In genomic region chr2:9555338-9556120, GRCh38 we compare ENCODE assay signal across 1 cellular context.
TF ChIP-seq lines count a peak whose summit lies in the region.

ADAM17 (minus strand) TSS chr2:9555830; CDS start chr2:9555605, 225 bp downstream.

TF ChIP-seq in HepG2, 621 proteins besides CTCF, POLR2A, EP300 and RAD21 (continued from another document and continues in another):
- TF ChIP-seq ZNF451 (CRISPR knock-in tag; IDR thresholded peaks at IDR 0.05) (peak; percentile 88), ZNF577 (CRISPR knock-in tag; IDR thresholded peaks at IDR 0.05; ENCODE audit: borderline replicate concordance, low read depth) (0 out of 2 replicates have a peak, but pooled peaks have one; percentile 35), ZNF3 (CRISPR knock-in tag; IDR thresholded peaks at IDR 0.05) (0 out of 2 replicates have a peak, but pooled peaks have one; percentile 18), ATRX (CRISPR knock-in tag; IDR thresholded peaks at IDR 0.05; ENCODE audit: borderline replicate concordance) (no peak), ZNF879 (CRISPR knock-in tag; IDR thresholded peaks at IDR 0.05) (peak; percentile 61; the same call in 1 of the 2 replicates), FOXA3 (CRISPR knock-in tag; IDR thresholded peaks at IDR 0.05) (peak; percentile 54), SRSF1 (optimal IDR thresholded peaks at IDR 0.05; ENCODE audit: low read depth, low read length) (peak; percentile 81), YEATS2 (CRISPR knock-in tag; IDR thresholded peaks at IDR 0.05; ENCODE audit: borderline replicate concordance) (peak; percentile 83), ONECUT2 (CRISPR knock-in tag; IDR thresholded peaks at IDR 0.05) (no peak), KLF6 (CRISPR knock-in tag; IDR thresholded peaks at IDR 0.05) (peak; percentile 92), ATF1 (CRISPR knock-in tag; IDR thresholded peaks at IDR 0.05) (no peak; the same call in 1 of the 2 replicates), ZNF737 (CRISPR knock-in tag; IDR thresholded peaks at IDR 0.05; ENCODE audit: borderline replicate concordance) (0 out of 2 replicates have a peak, but pooled peaks have one; percentile 17), SSRP1 (CRISPR knock-in tag; IDR thresholded peaks at IDR 0.05) (no peak; the same call in 1 of the 2 replicates), NFKBIZ (CRISPR knock-in tag; IDR thresholded peaks at IDR 0.05) (no peak; the same call in 1 of the 2 replicates), ZNF605 (CRISPR knock-in tag; IDR thresholded peaks at IDR 0.05) (peak; percentile 83), ZNF20 (CRISPR knock-in tag; IDR thresholded peaks at IDR 0.05) (peak; percentile 95), ZNF432 (CRISPR knock-in tag; IDR thresholded peaks at IDR 0.05; ENCODE audit: borderline replicate concordance) (no peak), ZNF317 (CRISPR knock-in tag; IDR thresholded peaks at IDR 0.05) (peak; percentile 80), ZKSCAN8 (CRISPR knock-in tag; IDR thresholded peaks at IDR 0.05; ENCODE audit: borderline replicate concordance) (no peak), HDAC6 (IDR thresholded peaks at IDR 0.05; ENCODE audit: low read depth, low read length) (no peak), ZBTB14 (CRISPR knock-in tag; IDR thresholded peaks at IDR 0.05) (no peak), ZNF792 (CRISPR knock-in tag; IDR thresholded peaks at IDR 0.05) (no peak), ZNF333 (CRISPR knock-in tag; IDR thresholded peaks at IDR 0.05; ENCODE audit: borderline replicate concordance) (peak; percentile 92; the same call in 1 of the 2 replicates), ZSCAN9 (CRISPR knock-in tag; IDR thresholded peaks at IDR 0.05; ENCODE audit: borderline replicate concordance) (peak; percentile 47; the same call in 1 of the 2 replicates), HNF4G (IDR thresholded peaks at IDR 0.05; ENCODE audit: borderline replicate concordance, low read depth, low read length) (peak; percentile 49; the same call in 1 of the 2 replicates), HNF4G (CRISPR knock-in tag; IDR thresholded peaks at IDR 0.05; ENCODE audit: borderline replicate concordance, low read depth) (peak; percentile 81), NCOR1 (IDR thresholded peaks at IDR 0.05; ENCODE audit: borderline replicate concordance, low read length) (no peak; the same call in 1 of the 2 replicates), IRF1 (CRISPR knock-in tag; IDR thresholded peaks at IDR 0.05; ENCODE audit: low read depth) (no peak), ZBTB20 (CRISPR knock-in tag; IDR thresholded peaks at IDR 0.05; ENCODE audit: borderline replicate concordance, low read depth) (peak; percentile 78; the same call in 1 of the 2 replicates), ZNF281 (CRISPR knock-in tag; IDR thresholded peaks at IDR 0.05; ENCODE audit: borderline replicate concordance) (peak; percentile 35; the same call in 1 of the 2 replicates), SETDB1 (CRISPR knock-in tag; IDR thresholded peaks at IDR 0.05; ENCODE audit: borderline replicate concordance) (0 out of 2 replicates have a peak, but pooled peaks have one; percentile 57), CHD2 (IDR thresholded peaks at IDR 0.05; ENCODE audit: low read depth, low read length) (no peak), DBP (CRISPR knock-in tag; IDR thresholded peaks at IDR 0.05; ENCODE audit: not compliant biosample characterization) (no peak), MATR3 (CRISPR knock-in tag; IDR thresholded peaks at IDR 0.05) (no peak), NFE2 (CRISPR knock-in tag; IDR thresholded peaks at IDR 0.05) (no peak), TCF7L2 (IDR thresholded peaks at IDR 0.05; ENCODE audit: low read depth, low read length) (no peak)
- TF ChIP-seq, protein P1, sequence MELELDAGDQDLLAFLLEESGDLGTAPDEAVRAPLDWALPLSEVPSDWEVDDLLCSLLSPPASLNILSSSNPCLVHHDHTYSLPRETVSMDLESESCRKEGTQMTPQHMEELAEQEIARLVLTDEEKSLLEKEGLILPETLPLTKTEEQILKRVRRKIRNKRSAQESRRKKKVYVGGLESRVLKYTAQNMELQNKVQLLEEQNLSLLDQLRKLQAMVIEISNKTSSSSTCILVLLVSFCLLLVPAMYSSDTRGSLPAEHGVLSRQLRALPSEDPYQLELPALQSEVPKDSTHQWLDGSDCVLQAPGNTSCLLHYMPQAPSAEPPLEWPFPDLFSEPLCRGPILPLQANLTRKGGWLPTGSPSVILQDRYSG (CRISPR knock-in tag; IDR thresholded peaks at IDR 0.05): peak; percentile 97
- TF ChIP-seq, protein P2, sequence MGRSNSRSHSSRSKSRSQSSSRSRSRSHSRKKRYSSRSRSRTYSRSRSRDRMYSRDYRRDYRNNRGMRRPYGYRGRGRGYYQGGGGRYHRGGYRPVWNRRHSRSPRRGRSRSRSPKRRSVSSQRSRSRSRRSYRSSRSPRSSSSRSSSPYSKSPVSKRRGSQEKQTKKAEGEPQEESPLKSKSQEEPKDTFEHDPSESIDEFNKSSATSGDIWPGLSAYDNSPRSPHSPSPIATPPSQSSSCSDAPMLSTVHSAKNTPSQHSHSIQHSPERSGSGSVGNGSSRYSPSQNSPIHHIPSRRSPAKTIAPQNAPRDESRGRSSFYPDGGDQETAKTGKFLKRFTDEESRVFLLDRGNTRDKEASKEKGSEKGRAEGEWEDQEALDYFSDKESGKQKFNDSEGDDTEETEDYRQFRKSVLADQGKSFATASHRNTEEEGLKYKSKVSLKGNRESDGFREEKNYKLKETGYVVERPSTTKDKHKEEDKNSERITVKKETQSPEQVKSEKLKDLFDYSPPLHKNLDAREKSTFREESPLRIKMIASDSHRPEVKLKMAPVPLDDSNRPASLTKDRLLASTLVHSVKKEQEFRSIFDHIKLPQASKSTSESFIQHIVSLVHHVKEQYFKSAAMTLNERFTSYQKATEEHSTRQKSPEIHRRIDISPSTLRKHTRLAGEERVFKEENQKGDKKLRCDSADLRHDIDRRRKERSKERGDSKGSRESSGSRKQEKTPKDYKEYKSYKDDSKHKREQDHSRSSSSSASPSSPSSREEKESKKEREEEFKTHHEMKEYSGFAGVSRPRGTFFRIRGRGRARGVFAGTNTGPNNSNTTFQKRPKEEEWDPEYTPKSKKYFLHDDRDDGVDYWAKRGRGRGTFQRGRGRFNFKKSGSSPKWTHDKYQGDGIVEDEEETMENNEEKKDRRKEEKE (IDR thresholded peaks at IDR 0.05): no peak
- TF ChIP-seq, protein P3, sequence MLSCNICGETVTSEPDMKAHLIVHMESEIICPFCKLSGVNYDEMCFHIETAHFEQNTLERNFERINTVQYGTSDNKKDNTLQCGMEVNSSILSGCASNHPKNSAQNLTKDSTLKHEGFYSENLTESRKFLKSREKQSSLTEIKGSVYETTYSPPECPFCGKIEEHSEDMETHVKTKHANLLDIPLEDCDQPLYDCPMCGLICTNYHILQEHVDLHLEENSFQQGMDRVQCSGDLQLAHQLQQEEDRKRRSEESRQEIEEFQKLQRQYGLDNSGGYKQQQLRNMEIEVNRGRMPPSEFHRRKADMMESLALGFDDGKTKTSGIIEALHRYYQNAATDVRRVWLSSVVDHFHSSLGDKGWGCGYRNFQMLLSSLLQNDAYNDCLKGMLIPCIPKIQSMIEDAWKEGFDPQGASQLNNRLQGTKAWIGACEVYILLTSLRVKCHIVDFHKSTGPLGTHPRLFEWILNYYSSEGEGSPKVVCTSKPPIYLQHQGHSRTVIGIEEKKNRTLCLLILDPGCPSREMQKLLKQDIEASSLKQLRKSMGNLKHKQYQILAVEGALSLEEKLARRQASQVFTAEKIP (CRISPR knock-in tag; IDR thresholded peaks at IDR 0.05; ENCODE audit: borderline replicate concordance): no peak
- TF ChIP-seq, protein P4, sequence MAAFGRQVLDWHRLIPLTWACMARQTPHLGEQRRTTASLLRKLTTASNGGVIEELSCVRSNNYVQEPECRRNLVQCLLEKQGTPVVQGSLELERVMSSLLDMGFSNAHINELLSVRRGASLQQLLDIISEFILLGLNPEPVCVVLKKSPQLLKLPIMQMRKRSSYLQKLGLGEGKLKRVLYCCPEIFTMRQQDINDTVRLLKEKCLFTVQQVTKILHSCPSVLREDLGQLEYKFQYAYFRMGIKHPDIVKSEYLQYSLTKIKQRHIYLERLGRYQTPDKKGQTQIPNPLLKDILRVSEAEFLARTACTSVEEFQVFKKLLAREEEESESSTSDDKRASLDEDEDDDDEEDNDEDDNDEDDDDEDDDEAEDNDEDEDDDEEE (CRISPR knock-in tag; IDR thresholded peaks at IDR 0.05): peak; percentile 95
- TF ChIP-seq, protein P5, sequence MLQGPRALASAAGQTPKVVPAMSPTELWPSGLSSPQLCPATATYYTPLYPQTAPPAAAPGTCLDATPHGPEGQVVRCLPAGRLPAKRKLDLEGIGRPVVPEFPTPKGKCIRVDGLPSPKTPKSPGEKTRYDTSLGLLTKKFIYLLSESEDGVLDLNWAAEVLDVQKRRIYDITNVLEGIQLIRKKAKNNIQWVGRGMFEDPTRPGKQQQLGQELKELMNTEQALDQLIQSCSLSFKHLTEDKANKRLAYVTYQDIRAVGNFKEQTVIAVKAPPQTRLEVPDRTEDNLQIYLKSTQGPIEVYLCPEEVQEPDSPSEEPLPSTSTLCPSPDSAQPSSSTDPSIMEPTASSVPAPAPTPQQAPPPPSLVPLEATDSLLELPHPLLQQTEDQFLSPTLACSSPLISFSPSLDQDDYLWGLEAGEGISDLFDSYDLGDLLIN (CRISPR knock-in tag; IDR thresholded peaks at IDR 0.05; ENCODE audit: borderline replicate concordance): no peak; the same call in 1 of the 2 replicates
- TF ChIP-seq, protein P6, sequence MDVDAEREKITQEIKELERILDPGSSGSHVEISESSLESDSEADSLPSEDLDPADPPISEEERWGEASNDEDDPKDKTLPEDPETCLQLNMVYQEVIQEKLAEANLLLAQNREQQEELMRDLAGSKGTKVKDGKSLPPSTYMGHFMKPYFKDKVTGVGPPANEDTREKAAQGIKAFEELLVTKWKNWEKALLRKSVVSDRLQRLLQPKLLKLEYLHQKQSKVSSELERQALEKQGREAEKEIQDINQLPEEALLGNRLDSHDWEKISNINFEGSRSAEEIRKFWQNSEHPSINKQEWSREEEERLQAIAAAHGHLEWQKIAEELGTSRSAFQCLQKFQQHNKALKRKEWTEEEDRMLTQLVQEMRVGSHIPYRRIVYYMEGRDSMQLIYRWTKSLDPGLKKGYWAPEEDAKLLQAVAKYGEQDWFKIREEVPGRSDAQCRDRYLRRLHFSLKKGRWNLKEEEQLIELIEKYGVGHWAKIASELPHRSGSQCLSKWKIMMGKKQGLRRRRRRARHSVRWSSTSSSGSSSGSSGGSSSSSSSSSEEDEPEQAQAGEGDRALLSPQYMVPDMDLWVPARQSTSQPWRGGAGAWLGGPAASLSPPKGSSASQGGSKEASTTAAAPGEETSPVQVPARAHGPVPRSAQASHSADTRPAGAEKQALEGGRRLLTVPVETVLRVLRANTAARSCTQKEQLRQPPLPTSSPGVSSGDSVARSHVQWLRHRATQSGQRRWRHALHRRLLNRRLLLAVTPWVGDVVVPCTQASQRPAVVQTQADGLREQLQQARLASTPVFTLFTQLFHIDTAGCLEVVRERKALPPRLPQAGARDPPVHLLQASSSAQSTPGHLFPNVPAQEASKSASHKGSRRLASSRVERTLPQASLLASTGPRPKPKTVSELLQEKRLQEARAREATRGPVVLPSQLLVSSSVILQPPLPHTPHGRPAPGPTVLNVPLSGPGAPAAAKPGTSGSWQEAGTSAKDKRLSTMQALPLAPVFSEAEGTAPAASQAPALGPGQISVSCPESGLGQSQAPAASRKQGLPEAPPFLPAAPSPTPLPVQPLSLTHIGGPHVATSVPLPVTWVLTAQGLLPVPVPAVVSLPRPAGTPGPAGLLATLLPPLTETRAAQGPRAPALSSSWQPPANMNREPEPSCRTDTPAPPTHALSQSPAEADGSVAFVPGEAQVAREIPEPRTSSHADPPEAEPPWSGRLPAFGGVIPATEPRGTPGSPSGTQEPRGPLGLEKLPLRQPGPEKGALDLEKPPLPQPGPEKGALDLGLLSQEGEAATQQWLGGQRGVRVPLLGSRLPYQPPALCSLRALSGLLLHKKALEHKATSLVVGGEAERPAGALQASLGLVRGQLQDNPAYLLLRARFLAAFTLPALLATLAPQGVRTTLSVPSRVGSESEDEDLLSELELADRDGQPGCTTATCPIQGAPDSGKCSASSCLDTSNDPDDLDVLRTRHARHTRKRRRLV (CRISPR knock-in tag; IDR thresholded peaks at IDR 0.05): peak; percentile 94
- TF ChIP-seq, protein P7, sequence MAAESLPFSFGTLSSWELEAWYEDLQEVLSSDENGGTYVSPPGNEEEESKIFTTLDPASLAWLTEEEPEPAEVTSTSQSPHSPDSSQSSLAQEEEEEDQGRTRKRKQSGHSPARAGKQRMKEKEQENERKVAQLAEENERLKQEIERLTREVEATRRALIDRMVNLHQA (CRISPR knock-in tag; IDR thresholded peaks at IDR 0.05): peak; percentile 56; the same call in 1 of the 2 replicates
